ENCODE assay signal across 20 cellular contexts in genomic region chr15:89385596-89386242, GRCh38. TPM values are rescaled to one million over a fixed set of nuclear protein-coding genes. Genes with fewer than 3 reads are reported as not detected.
DNase-seq lines count a peak whose midpoint lies in the region; ATAC-seq and TF ChIP-seq lines count a peak whose summit lies in the region.
"Had no signal": no experiment of that assay in that cellular context is flagged by ENCODE, and none has a peak within 500 bp of the region (broad histone marks: within the 10 kb centered on the region; RNA-seq: fewer than 3 reads in every experiment).

No MANE protein-coding gene starts in this region.

- no peak overlapping the region for H2AFZ ChIP-seq in PC-3 (ENCODE audit: low read length)

- BruUV-seq in PC-3 (replicated peaks; lab: Mats Ljungman, UMichigan): no TSS peak

- TF ChIP-seq CTCF in PC-3 (conservative IDR thresholded peaks at IDR 0.05; ENCODE audit: low read depth, low read length) (no peak), spleen (IDR thresholded peaks at IDR 0.05 in 8 of 11, conservative IDR thresholded peaks at IDR 0.05 in 3 of 11) (no peak), psoas muscle (IDR thresholded peaks at IDR 0.05) (no peak), gastroesophageal sphincter (IDR thresholded peaks at IDR 0.05) (no peak)

- DNase-seq in HK-2 (ENCODE audit: unreplicated experiment) (peak; percentile 44), PC-3 (peak; percentile 85), astrocyte of the hippocampus (ENCODE audit: low read depth, low spot score) (peak; percentile 97), spleen (peak; percentile 64), HEK293T (ENCODE audit: extremely low spot score) (no peak), psoas muscle (no peak), DMS114 treated with DMSO at 0.1 percent for 48 hours (lab: John Stamatoyannopoulos, UW; ENCODE audit: unreplicated experiment) (no peak)
- DNase-seq: activated CD4-positive, alpha-beta memory T cell treated with anti-CD3 and anti-CD28 coated beads for 36 hours; activated naive CD4-positive, alpha-beta T cell; activated T-cell treated with anti-CD3 and anti-CD28 coated beads for 4 hours; brain microvascular endothelial cell; cortex of kidney; H7; naive B cell; NCI-H187 treated with DMSO at 0.1 percent for 48 hours; NCI-H446 treated with DMSO at 0.1 percent for 48 hours; stomach; SW 1271 had no signal

- TF ChIP-seq EP300 in gastroesophageal sphincter (IDR thresholded peaks at IDR 0.05): no peak

- H3K4me2 ChIP-seq in PC-3 (ENCODE audit: low read length): peak overlapping the region; percentile 64

- ATAC-seq in PC-3 (peak; percentile 29; the same call in 1 of the 2 replicates), psoas muscle (no peak), gastroesophageal sphincter (no peak)

- no peaks in the 10 kb centered on the region for H3K27me3 ChIP-seq in PC-3 (ENCODE audit: low read length)
- peaks cover 0 to 59% (median 9%) of the 10 kb centered on the region in 7 donors for H3K27me3 ChIP-seq in spleen (replicated peaks in 1 of 7)
- H3K27me3 ChIP-seq in psoas muscle (ENCODE audit: insufficient read depth in 3 of 3, low read length in 2 of 3): peaks cover 0 to 24% (median 11%) of the 10 kb centered on the region in 3 donors
- H3K27me3 ChIP-seq in gastroesophageal sphincter: peaks cover 56% of the 10 kb centered on the region
- H3K27me3 ChIP-seq: upper lobe of left lung had no signal

- H4K20me1 ChIP-seq in PC-3 (ENCODE audit: low read length): no peaks in the 10 kb centered on the region

- no peaks in the 10 kb centered on the region for H3K79me2 ChIP-seq in PC-3 (ENCODE audit: low read length)

- CTCF ChIA-PET in PC-3 (lab: Charles Lee): interaction anchor here (0.6 kb wide), 1 partner anchor 29 kb away, joined by 8 read pairs; no protein-coding TSS in a partner anchor
- CTCF ChIA-PET in HEK293T (lab: Yijun Ruan, JAX): interaction anchor here (2.0 kb wide), 1 partner anchor 27 kb away, joined by 7 read pairs; no protein-coding TSS in a partner anchor

- H3K27ac ChIP-seq in PC-3 (ENCODE audit: low read length): peak overlapping the region; percentile 72
- no peak overlapping the region for H3K27ac ChIP-seq in spleen
- no peak overlapping the region for H3K27ac ChIP-seq in psoas muscle
- H3K27ac ChIP-seq in gastroesophageal sphincter: no peak overlapping the region
- H3K27ac ChIP-seq: brain microvascular endothelial cell, stomach, upper lobe of left lung had no signal

- POLR2A ChIA-PET in PC-3 (lab: Charles Lee; ENCODE audit: unreplicated experiment): no interaction called here
- POLR2A ChIA-PET in HEK293T (lab: Yijun Ruan, JAX): no interaction called here

- H3K9me2 ChIP-seq in PC-3 (replicated peaks; ENCODE audit: low read length): no peaks in the 10 kb centered on the region

- TF ChIP-seq POLR2A in spleen (IDR thresholded peaks at IDR 0.05) (no peak), gastroesophageal sphincter (IDR thresholded peaks at IDR 0.05) (no peak)

- H3K36me3 ChIP-seq in PC-3 (ENCODE audit: low read depth, low read length): no peaks in the 10 kb centered on the region
- H3K36me3 ChIP-seq in spleen: no peaks in the 10 kb centered on the region
- no peaks in the 10 kb centered on the region for H3K36me3 ChIP-seq in psoas muscle (ENCODE audit: insufficient read depth in 1 of 2, low read depth in 1 of 2)
- H3K36me3 ChIP-seq in gastroesophageal sphincter: no peaks in the 10 kb centered on the region
- H3K36me3 ChIP-seq: brain microvascular endothelial cell, stomach, upper lobe of left lung had no signal

- no peaks in the 10 kb centered on the region for H3K9me3 ChIP-seq in PC-3 (ENCODE audit: low read length)
- no peaks in the 10 kb centered on the region for H3K9me3 ChIP-seq in spleen
- H3K9me3 ChIP-seq in psoas muscle: no peaks in the 10 kb centered on the region
- H3K9me3 ChIP-seq in gastroesophageal sphincter: no peaks in the 10 kb centered on the region
- H3K9me3 ChIP-seq: stomach, upper lobe of left lung had no signal

- no peaks in the 10 kb centered on the region for H3F3A ChIP-seq in PC-3 (ENCODE audit: low read length, unreplicated experiment)

- H3K9ac ChIP-seq in PC-3 (ENCODE audit: low read length): peak overlapping the region; percentile 19; the same call in 1 of the 2 replicates

- WGBS in spleen, 5 donors: 47 to 80% (median 61%) methylated on average over 10 of the region's 10 CpGs
- 90 to 92% (median 92%) methylated on average over 10 of the region's 10 CpGs for WGBS in psoas muscle, 3 donors
- 85 to 89% methylated on average over 6 to 10 of the region's 10 CpGs for WGBS in gastroesophageal sphincter (ENCODE audit: low coverage in 1 of 2), 2 donors

- H3K4me3 ChIP-seq in PC-3 (ENCODE audit: low read length) (no peak overlapping the region), spleen (no peak overlapping the region), psoas muscle (no peak overlapping the region), gastroesophageal sphincter (no peak overlapping the region)
- H3K4me3 ChIP-seq: stomach, upper lobe of left lung had no signal

- intact Hi-C loops in PC-3 (cut with micrococcal nuclease): no loop called here
- intact Hi-C loops in spleen (cut with DNase I; ENCODE audit: low total_unique reads): no loop called here
- intact Hi-C loops in psoas muscle (cut with DNase I): no loop called here

- H3K4me1 ChIP-seq in PC-3 (ENCODE audit: insufficient read depth, low read length): peaks cover 38% of the 10 kb centered on the region
- no peaks in the 10 kb centered on the region for H3K4me1 ChIP-seq in spleen
- no peaks in the 10 kb centered on the region for H3K4me1 ChIP-seq in psoas muscle
- H3K4me1 ChIP-seq in gastroesophageal sphincter: peaks cover 0 to 6% (median 3%) of the 10 kb centered on the region in 3 donors
- H3K4me1 ChIP-seq: upper lobe of left lung had no signal

TF ChIP-seq in HEK293T, 16 proteins besides CTCF, POLR2A, EP300 and RAD21:
- no peak for TF ChIP-seq FOXA1 (IDR thresholded peaks at IDR 0.05)
- no peak for TF ChIP-seq ELF4 (IDR thresholded peaks at IDR 0.05)
- no peak for TF ChIP-seq ZNF384 (IDR thresholded peaks at IDR 0.05)
- TF ChIP-seq FOXM1 (IDR thresholded peaks at IDR 0.05; ENCODE audit: borderline replicate concordance): no peak
- TF ChIP-seq LEF1 (IDR thresholded peaks at IDR 0.05; ENCODE audit: borderline replicate concordance): no peak
- no peak for TF ChIP-seq ARNT (IDR thresholded peaks at IDR 0.05)
- TF ChIP-seq HDGF (IDR thresholded peaks at IDR 0.05; ENCODE audit: borderline replicate concordance): no peak
- TF ChIP-seq SUZ12 (IDR thresholded peaks at IDR 0.05): no peak
- no peak for TF ChIP-seq BHLHE40 (IDR thresholded peaks at IDR 0.05; ENCODE audit: borderline replicate concordance)
- no peak for TF ChIP-seq L3MBTL2 (conservative IDR thresholded peaks at IDR 0.05)
- no peak for TF ChIP-seq SP1 (IDR thresholded peaks at IDR 0.05)
- TF ChIP-seq, protein P1, sequence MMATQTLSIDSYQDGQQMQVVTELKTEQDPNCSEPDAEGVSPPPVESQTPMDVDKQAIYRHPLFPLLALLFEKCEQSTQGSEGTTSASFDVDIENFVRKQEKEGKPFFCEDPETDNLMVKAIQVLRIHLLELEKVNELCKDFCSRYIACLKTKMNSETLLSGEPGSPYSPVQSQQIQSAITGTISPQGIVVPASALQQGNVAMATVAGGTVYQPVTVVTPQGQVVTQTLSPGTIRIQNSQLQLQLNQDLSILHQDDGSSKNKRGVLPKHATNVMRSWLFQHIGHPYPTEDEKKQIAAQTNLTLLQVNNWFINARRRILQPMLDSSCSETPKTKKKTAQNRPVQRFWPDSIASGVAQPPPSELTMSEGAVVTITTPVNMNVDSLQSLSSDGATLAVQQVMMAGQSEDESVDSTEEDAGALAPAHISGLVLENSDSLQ (IDR thresholded peaks at IDR 0.05): no peak

RNA-seq across cellular contexts. Expression of gene POLG, which starts 51.1 kb away (rescaled TPM):
- total RNA-seq in PC-3 (2014; rRNA removed): 72.4 and 83.5 TPM in 2 replicates
- 100 to 1,000 TPM in 1 of 7 donors, 10 to 100 TPM in 6; 63.3 to 105 (median 74.0) TPM for total RNA-seq in spleen
- 10 to 100 TPM; 38.3 to 57.7 (median 54.9) TPM for polyA plus RNA-seq in spleen
- total RNA-seq in psoas muscle: 10 to 100 TPM; 47.7 to 56.0 (median 51.1) TPM
- polyA plus RNA-seq in psoas muscle: 10 to 100 TPM; 32.6 to 64.5 (median 58.4) TPM
- 10 to 100 TPM; 40.5 to 57.3 (median 49.2) TPM for total RNA-seq in gastroesophageal sphincter

Comparison
In these comparisons a context has a peak if more than half of its experiments do, and no peak if none do; other contexts are left out.
1. DNase-seq: peak in HK-2 (single experiment), PC-3 (single experiment), astrocyte of the hippocampus (single experiment) and spleen (single experiment); none in HEK293T (single experiment), psoas muscle (0 of 2) and DMS114 treated with DMSO at 0.1 percent for 48 hours (single experiment).